In the genomic region with DNA sequence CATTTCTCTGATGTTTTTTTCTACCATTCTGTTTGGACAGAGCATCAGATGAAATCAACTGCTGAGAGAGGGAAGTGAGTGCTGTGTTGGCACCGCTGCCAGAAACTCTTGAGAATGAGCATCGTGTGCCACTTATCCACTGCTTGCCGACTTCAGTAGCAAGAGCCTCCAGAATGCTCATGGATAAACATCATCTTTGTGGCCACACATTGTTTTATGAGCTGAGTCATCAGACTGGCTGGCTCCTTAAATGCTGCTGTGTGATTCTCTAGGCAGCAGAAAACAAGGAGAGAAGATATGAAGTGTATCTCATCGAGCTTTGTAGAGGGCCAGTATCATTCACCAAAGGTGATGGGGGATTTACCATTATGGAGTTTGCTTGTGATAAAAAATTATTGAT, we compare ENCODE assay signal across 2 cellular contexts.
TF ChIP-seq lines count a peak whose summit lies in the region.

No MANE protein-coding gene starts in this region.

TF ChIP-seq in IMR-90, 13 proteins besides CTCF, POLR2A, EP300 and RAD21:
- TF ChIP-seq FOS (IDR thresholded peaks at IDR 0.05; ENCODE audit: low read depth, low read length) = peak; percentile 36; the same call in 1 of the 2 replicates
- peak; percentile 70 for TF ChIP-seq MAFK (IDR thresholded peaks at IDR 0.05; ENCODE audit: low read depth, low read length)
- no peak for TF ChIP-seq NFE2L2 (IDR thresholded peaks at IDR 0.05; ENCODE audit: low read depth, low read length)
TF ChIP-seq in IMR-90: peak in this region for 2.

TF ChIP-seq in SK-N-SH, 30 proteins besides CTCF, POLR2A, EP300 and RAD21:
- peak; percentile 63; the same call in 1 of the 2 replicates for TF ChIP-seq TCF12 (IDR thresholded peaks at IDR 0.05)
- TF ChIP-seq, protein P1, sequence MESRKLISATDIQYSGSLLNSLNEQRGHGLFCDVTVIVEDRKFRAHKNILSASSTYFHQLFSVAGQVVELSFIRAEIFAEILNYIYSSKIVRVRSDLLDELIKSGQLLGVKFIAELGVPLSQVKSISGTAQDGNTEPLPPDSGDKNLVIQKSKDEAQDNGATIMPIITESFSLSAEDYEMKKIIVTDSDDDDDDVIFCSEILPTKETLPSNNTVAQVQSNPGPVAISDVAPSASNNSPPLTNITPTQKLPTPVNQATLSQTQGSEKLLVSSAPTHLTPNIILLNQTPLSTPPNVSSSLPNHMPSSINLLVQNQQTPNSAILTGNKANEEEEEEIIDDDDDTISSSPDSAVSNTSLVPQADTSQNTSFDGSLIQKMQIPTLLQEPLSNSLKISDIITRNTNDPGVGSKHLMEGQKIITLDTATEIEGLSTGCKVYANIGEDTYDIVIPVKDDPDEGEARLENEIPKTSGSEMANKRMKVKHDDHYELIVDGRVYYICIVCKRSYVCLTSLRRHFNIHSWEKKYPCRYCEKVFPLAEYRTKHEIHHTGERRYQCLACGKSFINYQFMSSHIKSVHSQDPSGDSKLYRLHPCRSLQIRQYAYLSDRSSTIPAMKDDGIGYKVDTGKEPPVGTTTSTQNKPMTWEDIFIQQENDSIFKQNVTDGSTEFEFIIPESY (IDR thresholded peaks at IDR 0.05; ENCODE audit: borderline replicate concordance, low read depth) = no peak
- TF ChIP-seq, protein P2, sequence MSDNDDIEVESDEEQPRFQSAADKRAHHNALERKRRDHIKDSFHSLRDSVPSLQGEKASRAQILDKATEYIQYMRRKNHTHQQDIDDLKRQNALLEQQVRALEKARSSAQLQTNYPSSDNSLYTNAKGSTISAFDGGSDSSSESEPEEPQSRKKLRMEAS (IDR thresholded peaks at IDR 0.05; ENCODE audit: low read depth) = 0 out of 2 replicates have a peak, but pooled peaks have one; percentile 17
- TF ChIP-seq, protein P3, sequence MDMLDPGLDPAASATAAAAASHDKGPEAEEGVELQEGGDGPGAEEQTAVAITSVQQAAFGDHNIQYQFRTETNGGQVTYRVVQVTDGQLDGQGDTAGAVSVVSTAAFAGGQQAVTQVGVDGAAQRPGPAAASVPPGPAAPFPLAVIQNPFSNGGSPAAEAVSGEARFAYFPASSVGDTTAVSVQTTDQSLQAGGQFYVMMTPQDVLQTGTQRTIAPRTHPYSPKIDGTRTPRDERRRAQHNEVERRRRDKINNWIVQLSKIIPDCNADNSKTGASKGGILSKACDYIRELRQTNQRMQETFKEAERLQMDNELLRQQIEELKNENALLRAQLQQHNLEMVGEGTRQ (IDR thresholded peaks at IDR 0.05; ENCODE audit: borderline replicate concordance, low read depth, low read length) = no peak
- TF ChIP-seq, protein P4, sequence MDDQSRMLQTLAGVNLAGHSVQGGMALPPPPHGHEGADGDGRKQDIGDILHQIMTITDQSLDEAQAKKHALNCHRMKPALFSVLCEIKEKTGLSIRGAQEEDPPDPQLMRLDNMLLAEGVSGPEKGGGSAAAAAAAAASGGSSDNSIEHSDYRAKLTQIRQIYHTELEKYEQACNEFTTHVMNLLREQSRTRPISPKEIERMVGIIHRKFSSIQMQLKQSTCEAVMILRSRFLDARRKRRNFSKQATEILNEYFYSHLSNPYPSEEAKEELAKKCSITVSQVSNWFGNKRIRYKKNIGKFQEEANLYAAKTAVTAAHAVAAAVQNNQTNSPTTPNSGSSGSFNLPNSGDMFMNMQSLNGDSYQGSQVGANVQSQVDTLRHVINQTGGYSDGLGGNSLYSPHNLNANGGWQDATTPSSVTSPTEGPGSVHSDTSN (IDR thresholded peaks at IDR 0.05) = peak; percentile 36; the same call in 1 of the 2 replicates
- TF ChIP-seq FOSL2 (IDR thresholded peaks at IDR 0.05; ENCODE audit: borderline replicate concordance, low read depth) = peak; percentile 64; the same call in 1 of the 2 replicates
- peak; percentile 52; the same call in 1 of the 2 replicates for TF ChIP-seq NFIC (IDR thresholded peaks at IDR 0.05; ENCODE audit: borderline replicate concordance)
- no peak for TF ChIP-seq YY1 (IDR thresholded peaks at IDR 0.05; ENCODE audit: low read depth)
- TF ChIP-seq MEF2A (IDR thresholded peaks at IDR 0.05; ENCODE audit: borderline replicate concordance, low read depth) = no peak
- no peak for TF ChIP-seq SIN3A (IDR thresholded peaks at IDR 0.05; ENCODE audit: borderline replicate concordance, low read depth, low read length)
- TF ChIP-seq JUND (IDR thresholded peaks at IDR 0.05) = peak; percentile 66
- TF ChIP-seq, protein P5, sequence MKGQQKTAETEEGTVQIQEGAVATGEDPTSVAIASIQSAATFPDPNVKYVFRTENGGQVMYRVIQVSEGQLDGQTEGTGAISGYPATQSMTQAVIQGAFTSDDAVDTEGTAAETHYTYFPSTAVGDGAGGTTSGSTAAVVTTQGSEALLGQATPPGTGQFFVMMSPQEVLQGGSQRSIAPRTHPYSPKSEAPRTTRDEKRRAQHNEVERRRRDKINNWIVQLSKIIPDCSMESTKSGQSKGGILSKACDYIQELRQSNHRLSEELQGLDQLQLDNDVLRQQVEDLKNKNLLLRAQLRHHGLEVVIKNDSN (IDR thresholded peaks at IDR 0.05; ENCODE audit: borderline replicate concordance, low read depth) = no peak
